Comparison of ENCODE assay signal across 8 cellular contexts in genomic region chrX:49100704-49101628, GRCh38. TPM values are rescaled to one million over a fixed set of nuclear protein-coding genes. Genes with fewer than 3 reads are reported as not detected.
DNase-seq lines count a peak whose midpoint lies in the region; ATAC-seq, FAIRE-seq and TF ChIP-seq lines count a peak whose summit lies in the region.

No MANE protein-coding gene starts in this region.

- DNase-seq in AG09309 (ENCODE audit: low read depth) (peak; percentile 44), NCI-H226 (peak; percentile 83), activated B cell treated with CpG ODN at 0.5 μM for 24 hours (peak; percentile 78)
- peak; percentile 89 for DNase-seq in central memory CD4-positive, alpha-beta T cell
- DNase-seq in stimulated activated CD4-positive, alpha-beta T cell treated with anti-CD3 and anti-CD28 coated beads, Interleukin-12 subunit alpha, Interleukin-12 subunit beta, amount 100 ng/mL, for 24 hours (ENCODE audit: low read depth in 2 of 2), result peak; percentile 66 to 79

- peak; percentile 9 for FAIRE-seq in islet of Langerhans (lab: Jason Lieb, UNC)

- peaks cover 9% of the 10 kb centered on the region for H3K4me1 Mint-ChIP-seq in activated B cell treated with CpG ODN at 0.5 μM for 24 hours

- peak overlapping the region; percentile 90 for H3K4me3 Mint-ChIP-seq in activated B cell treated with CpG ODN at 0.5 μM for 24 hours

- H3K9me3 Mint-ChIP-seq in activated B cell treated with CpG ODN at 0.5 μM for 24 hours, result no peaks in the 10 kb centered on the region

- no peaks in the 10 kb centered on the region for H3K27me3 Mint-ChIP-seq in activated B cell treated with CpG ODN at 0.5 μM for 24 hours

- peak; percentile 94 for ATAC-seq in GM19023 (IDR thresholded peaks at IDR 0.05; ENCODE audit: unreplicated experiment)
- peak; percentile 91 for ATAC-seq in HG03196 (IDR thresholded peaks at IDR 0.05; ENCODE audit: unreplicated experiment)
- peak; percentile 92 for ATAC-seq in activated B cell treated with CpG ODN at 0.5 μM for 24 hours (ENCODE audit: low read depth)

- TF ChIP-seq CTCF in AG09309 (IDR thresholded peaks at IDR 0.05; ENCODE audit: control insufficient read depth, insufficient read depth, low read depth, low read length, missing control alignments) (no peak), activated B cell treated with CpG ODN at 0.5 μM for 24 hours (IDR thresholded peaks at IDR 0.05) (no peak)

- peak overlapping the region; percentile 95 for H3K27ac Mint-ChIP-seq in activated B cell treated with CpG ODN at 0.5 μM for 24 hours

- H3K4me3 ChIP-seq in AG09309 (ENCODE audit: control insufficient read depth, low read depth, low read length), result peak overlapping the region; percentile 75

- CTCF ChIA-PET in activated B cell treated with CpG ODN at 0.5 μM for 24 hours (lab: Charles Lee), result no interaction called here

- intact Hi-C loops in activated B cell treated with CpG ODN at 0.5 μM for 24 hours (cut with micrococcal nuclease), result loop anchor here (1.0 to 10.0 kb wide), 7 partner anchors 20 to 209 kb away; partner anchors contain the start of genes GPKOW, MAGIX, OTUD5 and TFE3

- no peaks in the 10 kb centered on the region for H3K36me3 Mint-ChIP-seq in activated B cell treated with CpG ODN at 0.5 μM for 24 hours (ENCODE audit: low read depth)

- POLR2A ChIA-PET in activated B cell treated with CpG ODN at 0.5 μM for 24 hours (lab: Charles Lee), result interaction anchor here (0.7 to 1.9 kb wide), 10 partner anchors 12 to 168 kb away, joined by 3 to 7 read pairs (median 4); partner anchors contain the start of genes GRIPAP1, PRAF2 and WDR45

RNA-seq across cellular contexts. Expression of gene WDR45, which starts 21.3 kb away (rescaled TPM):
- 48.8 and 55.8 TPM in 2 replicates for total RNA-seq in activated B cell treated with CpG ODN at 0.5 μM for 24 hours

RNA-seq across cellular contexts. Expression of gene GPKOW, which starts 22.6 kb away (rescaled TPM):
- total RNA-seq in activated B cell treated with CpG ODN at 0.5 μM for 24 hours, result 18.7 and 19.6 TPM in 2 replicates

RNA-seq across cellular contexts. Expression of gene PRAF2, which starts 27.2 kb away (rescaled TPM):
- total RNA-seq in activated B cell treated with CpG ODN at 0.5 μM for 24 hours, result 10.6 and 11.6 TPM in 2 replicates

RNA-seq across cellular contexts. Expression of gene CCDC120, which starts 42.2 kb away (rescaled TPM):
- 7.9 and 8.9 TPM in 2 replicates for total RNA-seq in activated B cell treated with CpG ODN at 0.5 μM for 24 hours

RNA-seq across cellular contexts. Expression of gene TFE3, which starts 57.8 kb away (rescaled TPM):
- total RNA-seq in activated B cell treated with CpG ODN at 0.5 μM for 24 hours, result 31.1 and 33.3 TPM in 2 replicates

Comparison
In these comparisons a context has a peak if more than half of its experiments do, and no peak if none do; other contexts are left out.
1. Peak in every context shown above with its lines: DNase-seq, ATAC-seq and H3K4me3 ChIP-seq.